In genomic region chr6:149646599-149646998, GRCh38 we compare ENCODE assay signal across 10 cellular contexts. TPM values are rescaled to one million over a fixed set of nuclear protein-coding genes. Genes with fewer than 3 reads are reported as not detected.
DNase-seq lines count a peak whose midpoint lies in the region; ATAC-seq, FAIRE-seq and TF ChIP-seq lines count a peak whose summit lies in the region.
"Had no signal": no experiment of that assay in that cellular context is flagged by ENCODE, and none has a peak within 500 bp of the region (broad histone marks: within the 10 kb centered on the region; RNA-seq: fewer than 3 reads in every experiment).

No MANE protein-coding gene starts in this region.

- POLR2A ChIA-PET in HepG2 (lab: Yijun Ruan, JAX) = interaction anchor here (1.0 to 2.8 kb wide), 3 partner anchors 71 to 81 kb away, joined by 3 to 8 read pairs (median 4); partner anchors contain the start of genes GINM1 and LATS1
- POLR2A ChIA-PET in activated naive CD8-positive, alpha-beta T cell treated with anti-CD3 and anti-CD28 coated beads, Interleukin-2, amount 10 ng/mL, durations not matched to agents 7 days and 5 days (lab: Charles Lee) = interaction anchor here (0.8 to 1.0 kb wide), 2 partner anchors 81 to 101 kb away, joined by 3 read pairs; partner anchors contain the start of genes GINM1 and PPIL4

- DNase-seq in HepG2 (ENCODE audit: low spot score) (no peak), right lobe of liver (no peak), immature natural killer cell (no peak), upper lobe of right lung (no peak), spleen (no peak)
- no peak for DNase-seq in activated naive CD8-positive, alpha-beta T cell treated with anti-CD3 and anti-CD28 coated beads, Interleukin-2, amount 10 ng/mL, durations not matched to agents 7 days and 5 days
- DNase-seq: activated naive CD4-positive, alpha-beta T cell had no signal

- H3K4me1 ChIP-seq in HepG2 (ENCODE audit: insufficient read depth, low read length) (peaks cover 29% of the 10 kb centered on the region), right lobe of liver (peaks cover 0 to 9% (median 1%) of the 10 kb centered on the region in 4 donors), upper lobe of right lung (peaks cover 15% of the 10 kb centered on the region), spleen (peaks cover 6 to 46% (median 30%) of the 10 kb centered on the region in 6 donors)

- H3K4me2 ChIP-seq in HepG2 (ENCODE audit: low read depth, low read length) = peak overlapping the region; percentile 86

- H3K36me3 ChIP-seq in HepG2 (replicated peaks in 1 of 2; ENCODE audit: control insufficient read depth in 1 of 2, insufficient read depth in 2 of 2, low read length in 2 of 2) (no peaks in the 10 kb centered on the region), right lobe of liver (no peaks in the 10 kb centered on the region), upper lobe of right lung (no peaks in the 10 kb centered on the region), spleen (no peaks in the 10 kb centered on the region)
- H3K36me3 ChIP-seq: heart right ventricle had no signal

- TF ChIP-seq RAD21 in HepG2 (CRISPR knock-in tag; IDR thresholded peaks at IDR 0.05) = no peak

- H3K27ac ChIP-seq in HepG2 (ENCODE audit: extremely low read length, insufficient read depth, low read length) (no peak overlapping the region), right lobe of liver (no peak overlapping the region), upper lobe of right lung (no peak overlapping the region), spleen (no peak overlapping the region)
- H3K27ac ChIP-seq: heart right ventricle had no signal

- no peaks in the 10 kb centered on the region; a peak in 1 of 5 replicates for H3K27me3 ChIP-seq in HepG2 (ENCODE audit: control insufficient read depth in 1 of 2, insufficient read depth in 2 of 2, low read length in 2 of 2)
- H3K27me3 ChIP-seq in right lobe of liver = no peaks in the 10 kb centered on the region
- no peaks in the 10 kb centered on the region for H3K27me3 ChIP-seq in upper lobe of right lung
- H3K27me3 ChIP-seq in spleen (replicated peaks in 1 of 7) = no peaks in the 10 kb centered on the region
- H3K27me3 ChIP-seq: heart right ventricle had no signal

- no peak for TF ChIP-seq POLR2A in HepG2 (IDR thresholded peaks at IDR 0.05; ENCODE audit: insufficient read depth in 1 of 2, low read depth in 2 of 2, low read length in 2 of 2)
- TF ChIP-seq POLR2A in right lobe of liver (IDR thresholded peaks at IDR 0.05) = no peak
- TF ChIP-seq POLR2A in spleen (IDR thresholded peaks at IDR 0.05) = no peak

- H3K4me3 ChIP-seq in HepG2 (replicated peaks in 1 of 3; ENCODE audit: insufficient read depth in 1 of 3, low read depth in 2 of 3, low read length in 3 of 3) (peak overlapping the region; percentile 74 to 85 (median 84); a peak in 5 of 6 replicates), right lobe of liver (peak overlapping the region in 1 of 3 donors; percentile 76), upper lobe of right lung (peak overlapping the region; percentile 75), spleen (peak overlapping the region in 1 of 8 donors; percentile 94)

- intact Hi-C loops in HepG2 (cut with micrococcal nuclease; ENCODE audit: unreplicated experiment) (loop anchor here (5.0 kb wide), 2 partner anchors 99 to 186 kb away; partner anchors contain the start of gene PPIL4), right lobe of liver (cut with DNase I) (no loop called here), upper lobe of right lung (cut with DNase I) (no loop called here), spleen (cut with DNase I; ENCODE audit: low total_unique reads) (loop anchor here (10.0 kb wide), 1 partner anchor 68 kb away; the partner anchor contains the start of gene LATS1)

- peaks cover 15% of the 10 kb centered on the region for H3K36me3 Mint-ChIP-seq in activated naive CD8-positive, alpha-beta T cell treated with anti-CD3 and anti-CD28 coated beads, Interleukin-2, amount 10 ng/mL, durations not matched to agents 7 days and 5 days
- H3K36me3 Mint-ChIP-seq in immature natural killer cell = no peaks in the 10 kb centered on the region

- TF ChIP-seq EP300 in HepG2 (IDR thresholded peaks at IDR 0.05; ENCODE audit: low read depth in 2 of 2, low read length in 2 of 2) (no peak), HepG2 (CRISPR knock-in tag; IDR thresholded peaks at IDR 0.05; ENCODE audit: borderline replicate concordance) (no peak)

- peak; percentile 44 for FAIRE-seq in HepG2 (lab: Jason Lieb, UNC)

- no peaks in the 10 kb centered on the region for H3K27me3 Mint-ChIP-seq in activated naive CD8-positive, alpha-beta T cell treated with anti-CD3 and anti-CD28 coated beads, Interleukin-2, amount 10 ng/mL, durations not matched to agents 7 days and 5 days
- peaks cover 0 to 6% (median 4%) of the 10 kb centered on the region in 3 donors for H3K27me3 Mint-ChIP-seq in immature natural killer cell (ENCODE audit: low read depth in 3 of 3)

- H3K4me1 Mint-ChIP-seq in activated naive CD8-positive, alpha-beta T cell treated with anti-CD3 and anti-CD28 coated beads, Interleukin-2, amount 10 ng/mL, durations not matched to agents 7 days and 5 days = peaks cover 20% of the 10 kb centered on the region
- peaks cover 26 to 50% of the 10 kb centered on the region in 2 donors for H3K4me1 Mint-ChIP-seq in immature natural killer cell

- 45% methylated on average over 3 of the region's 3 CpGs for WGBS in HepG2 (ENCODE audit: low lambda C conversion rate)
- 43% methylated on average over 3 of the region's 3 CpGs for WGBS in right lobe of liver (ENCODE audit: insufficient coverage, low coverage, low lambda C conversion rate, missing lambda C conversion rate)
- 87 to 94% (median 93%) methylated on average over 3 of the region's 3 CpGs for WGBS in spleen, 5 donors

- CTCF ChIA-PET in HepG2 (lab: Yijun Ruan, JAX; ENCODE audit: low intra/inter-chr PET ratio, low total read pairs) = no interaction called here

- H3K9me3 ChIP-seq in HepG2 (ENCODE audit: low read length) = no peaks in the 10 kb centered on the region
- no peaks in the 10 kb centered on the region for H3K9me3 ChIP-seq in right lobe of liver
- H3K9me3 ChIP-seq in upper lobe of right lung = no peaks in the 10 kb centered on the region
- H3K9me3 ChIP-seq in spleen = no peaks in the 10 kb centered on the region
- H3K9me3 ChIP-seq: heart right ventricle had no signal

- ATAC-seq in HepG2 (no peak), right lobe of liver (no peak), upper lobe of right lung (no peak), HG03135 (IDR thresholded peaks at IDR 0.05; ENCODE audit: unreplicated experiment) (no peak), HG03442 (IDR thresholded peaks at IDR 0.05; ENCODE audit: unreplicated experiment) (no peak)
- no peak for ATAC-seq in activated naive CD8-positive, alpha-beta T cell treated with anti-CD3 and anti-CD28 coated beads, Interleukin-2, amount 10 ng/mL, durations not matched to agents 7 days and 5 days (ENCODE audit: low read depth)

- in situ Hi-C loops in HepG2 (cut with HindIII; ENCODE audit: extremely low pct_ligation_motif_present, low pct_unique_long_range_greater_than_20kb) = loop anchor here (5.0 kb wide), 1 partner anchor 79 kb away; the partner anchor contains the start of gene GINM1

- no peaks in the 10 kb centered on the region for H3K9me3 Mint-ChIP-seq in activated naive CD8-positive, alpha-beta T cell treated with anti-CD3 and anti-CD28 coated beads, Interleukin-2, amount 10 ng/mL, durations not matched to agents 7 days and 5 days
- H3K9me3 Mint-ChIP-seq in immature natural killer cell = no peaks in the 10 kb centered on the region

- no peaks in the 10 kb centered on the region for H4K20me1 ChIP-seq in HepG2 (ENCODE audit: insufficient read depth, low read length)

- BruUV-seq in HepG2 (replicated peaks; lab: Mats Ljungman, UMichigan) = no TSS peak

- H3K9ac ChIP-seq in HepG2 (ENCODE audit: insufficient read depth, low read depth, low read length) = peak overlapping the region; percentile 74

- H3K79me2 ChIP-seq in HepG2 (ENCODE audit: insufficient read depth, low read length) = peaks cover 40% of the 10 kb centered on the region

- no peak overlapping the region for H2AFZ ChIP-seq in HepG2 (ENCODE audit: low read length)

- peak overlapping the region; percentile 92 for H3K4me3 Mint-ChIP-seq in activated naive CD8-positive, alpha-beta T cell treated with anti-CD3 and anti-CD28 coated beads, Interleukin-2, amount 10 ng/mL, durations not matched to agents 7 days and 5 days
- peak overlapping the region in 3 of 5 donors; percentile 13 to 95 (median 35) for H3K4me3 Mint-ChIP-seq in immature natural killer cell

- no peak for TF ChIP-seq CTCF in HepG2 (CRISPR knock-in tag; IDR thresholded peaks at IDR 0.05)
- no peak for TF ChIP-seq CTCF in right lobe of liver (IDR thresholded peaks at IDR 0.05)
- TF ChIP-seq CTCF in upper lobe of right lung (IDR thresholded peaks at IDR 0.05) = no peak
- no peak for TF ChIP-seq CTCF in spleen (IDR thresholded peaks at IDR 0.05 in 8 of 11, conservative IDR thresholded peaks at IDR 0.05 in 3 of 11)

- no peak overlapping the region for H3K27ac Mint-ChIP-seq in activated naive CD8-positive, alpha-beta T cell treated with anti-CD3 and anti-CD28 coated beads, Interleukin-2, amount 10 ng/mL, durations not matched to agents 7 days and 5 days
- H3K27ac Mint-ChIP-seq in immature natural killer cell = peak overlapping the region in 1 of 6 donors; percentile 30

RNA-seq across cellular contexts. Expression of gene KATNA1, which starts 1.9 kb away (rescaled TPM):
- total RNA-seq in HepG2 (2016; rRNA removed; fragmentation: Illumina TruSeq; extraction: Trizol) (25.3 and 31.2 TPM in 2 replicates), right lobe of liver (1 to 10 TPM; 3.5 to 6.9 (median 5.7) TPM), upper lobe of right lung (14.3 TPM), spleen (10 to 100 TPM; 13.6 to 28.5 (median 17.1) TPM)
- 10.4 and 11.0 TPM in 2 replicates for total RNA-seq in HepG2 (2016; cell fraction: cytosol; rRNA removed; fragmentation: Illumina TruSeq; extraction: Trizol; ENCODE audit: low read depth)
- 23.4 and 33.3 TPM in 2 replicates for total RNA-seq in HepG2 (2016; cell fraction: insoluble cytoplasmic fraction; rRNA removed; fragmentation: Illumina TruSeq; extraction: Trizol)
- 11.0 and 11.6 TPM in 2 replicates for total RNA-seq in HepG2 (2016; cell fraction: membrane; rRNA removed; fragmentation: Illumina TruSeq; extraction: Trizol)
- 17.1 and 17.8 TPM in 2 replicates for total RNA-seq in HepG2 (2016; cell fraction: nucleus; rRNA removed; fragmentation: Illumina TruSeq; extraction: Trizol)
- polyA plus RNA-seq in HepG2 (2011; rRNA removed) (11.4 and 14.8 TPM in 2 replicates), immature natural killer cell (10 to 100 TPM; 21.4 to 30.7 (median 21.5) TPM), spleen (10 to 100 TPM in 2 of 3 donors, 1 to 10 TPM in 1; 9.3 to 13.8 (median 10.9) TPM)
- 6.7 and 9.1 TPM in 2 replicates for polyA plus RNA-seq in HepG2 (2011; cell fraction: cytosol; rRNA removed)
- polyA plus RNA-seq in HepG2 (2011; cell fraction: nucleus; rRNA removed) = 6.9 and 8.6 TPM in 2 replicates
- 13.2 and 16.3 TPM in 2 replicates for polyA plus RNA-seq in HepG2 (2012)
- polyA plus RNA-seq in HepG2 (2016; cell fraction: cytosol; fragmentation: Illumina TruSeq; extraction: Trizol; ENCODE audit: low read depth) = 4.5 and 5.5 TPM in 2 replicates
- polyA plus RNA-seq in HepG2 (2016; cell fraction: insoluble cytoplasmic fraction; fragmentation: Illumina TruSeq; extraction: Trizol; ENCODE audit: low read depth) = 28.1 and 31.5 TPM in 2 replicates
- polyA plus RNA-seq in HepG2 (2016; cell fraction: membrane; fragmentation: Illumina TruSeq; extraction: Trizol; ENCODE audit: low read depth) = 5.3 and 6.0 TPM in 2 replicates
- polyA plus RNA-seq in HepG2 (2016; cell fraction: nucleus; fragmentation: Illumina TruSeq; extraction: Trizol; ENCODE audit: insufficient read depth, low read depth) = 22.4 and 25.3 TPM in 2 replicates
- polyA minus RNA-seq in HepG2 (2011; rRNA and poly(A)+ RNA removed; ENCODE audit: low replicate concordance) = 4.5 and 8.0 TPM in 2 replicates
- 11.1 and 11.4 TPM in 2 replicates for polyA minus RNA-seq in HepG2 (2011; cell fraction: cytosol; rRNA and poly(A)+ RNA removed)
- 24.8 and 26.4 TPM in 2 replicates for polyA minus RNA-seq in HepG2 (2011; cell fraction: nucleus; rRNA and poly(A)+ RNA removed)
- 10 to 100 TPM; 22.6 to 26.5 TPM for total RNA-seq in activated naive CD8-positive, alpha-beta T cell treated with anti-CD3 and anti-CD28 coated beads, Interleukin-2, amount 10 ng/mL, durations not matched to agents 7 days and 5 days

Comparison
In these comparisons a context has a peak if more than half of its experiments do, and no peak if none do; other contexts are left out.
1. intact Hi-C loops: an anchor here in HepG2 (5.0 kb wide) and spleen (10.0 kb wide); none called in right lobe of liver and upper lobe of right lung.